Comparison of ENCODE assay signal across 11 cellular contexts in genomic region chr19:38837656-38838121, GRCh38. TPM values are rescaled to one million over a fixed set of nuclear protein-coding genes. Genes with fewer than 3 reads are reported as not detected.
DNase-seq lines count a peak whose midpoint lies in the region; ATAC-seq and TF ChIP-seq lines count a peak whose summit lies in the region.
"Had no signal": no experiment of that assay in that cellular context is flagged by ENCODE, and none has a peak within 500 bp of the region (broad histone marks: within the 10 kb centered on the region; RNA-seq: fewer than 3 reads in every experiment).

No MANE protein-coding gene starts in this region.

- H3K36me3 Mint-ChIP-seq in activated naive CD8-positive, alpha-beta T cell = peaks cover 12% of the 10 kb centered on the region
- H3K36me3 Mint-ChIP-seq in naive thymus-derived CD8-positive, alpha-beta T cell = peaks cover 5 to 73% (median 32%) of the 10 kb centered on the region in 3 donors

- peaks cover 55% of the 10 kb centered on the region for H3K4me1 Mint-ChIP-seq in activated naive CD8-positive, alpha-beta T cell (ENCODE audit: low read depth)
- peaks cover 17 to 45% (median 41%) of the 10 kb centered on the region in 4 donors for H3K4me1 Mint-ChIP-seq in naive thymus-derived CD8-positive, alpha-beta T cell

- H3K27me3 ChIP-seq in right cardiac atrium (ENCODE audit: control insufficient read depth, insufficient read depth) = no peaks in the 10 kb centered on the region
- no peaks in the 10 kb centered on the region for H3K27me3 ChIP-seq in left lung
- H3K27me3 ChIP-seq in vagina = no peaks in the 10 kb centered on the region
- H3K27me3 ChIP-seq: BLaER1 treated with 17β-estradiol and CSF1 and Interleukin-3, amounts not matched to agents 10 nM and 100 nM; colonic mucosa had no signal

- intact Hi-C loops in right cardiac atrium (cut with DNase I) (loop anchor here in 2 of 4 donors (10.0 kb wide), 1 partner anchor 193 kb away; the partner anchor contains the start of gene ACTN4 (in 2 of the 2)), cardiac septum (cut with DNase I) (loop anchor here (10.0 kb wide), 1 partner anchor 193 kb away; the partner anchor contains the start of gene ACTN4), left lung (cut with DNase I) (no loop called here), vagina (cut with DNase I) (no loop called here)

- WGBS in right cardiac atrium = 87% methylated on average over 7 of the region's 7 CpGs

- POLR2A ChIA-PET in naive thymus-derived CD8-positive, alpha-beta T cell (lab: Charles Lee) = interaction anchor here (0.6 to 4.0 kb wide), 4 partner anchors 11 to 32 kb away, joined by 3 to 26 read pairs (median 6); no protein-coding TSS in a partner anchor

- H3K4me3 ChIP-seq in right cardiac atrium (ENCODE audit: low read length) = no peak overlapping the region
- H3K4me3 ChIP-seq in left lung = no peak overlapping the region
- H3K4me3 ChIP-seq in vagina = no peak overlapping the region
- H3K4me3 ChIP-seq: BLaER1 treated with 17β-estradiol and CSF1 and Interleukin-3, amounts not matched to agents 10 nM and 100 nM; colonic mucosa had no signal

- H3K4me3 Mint-ChIP-seq in activated naive CD8-positive, alpha-beta T cell = no peak overlapping the region
- peak overlapping the region in 1 of 10 donors; percentile 12 for H3K4me3 Mint-ChIP-seq in naive thymus-derived CD8-positive, alpha-beta T cell

- TF ChIP-seq CTCF in left lung (IDR thresholded peaks at IDR 0.05) (no peak), vagina (IDR thresholded peaks at IDR 0.05) (no peak)

- TF ChIP-seq POLR2A in vagina (IDR thresholded peaks at IDR 0.05) = no peak

- DNase-seq in right cardiac atrium = peak in 1 of 3 donors; percentile 0
- no peak for DNase-seq in cardiac septum (ENCODE audit: low spot score)
- no peak for DNase-seq in left lung
- DNase-seq in vagina (ENCODE audit: extremely low spot score in 2 of 2) = no peak
- DNase-seq in naive thymus-derived CD8-positive, alpha-beta T cell = no peak
- DNase-seq: colonic mucosa; stimulated activated naive CD4-positive, alpha-beta T cell had no signal

- no peak for ATAC-seq in right cardiac atrium
- peak; percentile 36 for ATAC-seq in left lung
- ATAC-seq in HG03280 (IDR thresholded peaks at IDR 0.05; ENCODE audit: unreplicated experiment) = no peak
- no peak for ATAC-seq in naive thymus-derived CD8-positive, alpha-beta T cell
- ATAC-seq in GM21529 (IDR thresholded peaks at IDR 0.05; ENCODE audit: unreplicated experiment) = no peak

- H3K27me3 Mint-ChIP-seq in activated naive CD8-positive, alpha-beta T cell = no peaks in the 10 kb centered on the region
- H3K27me3 Mint-ChIP-seq in naive thymus-derived CD8-positive, alpha-beta T cell = peaks cover 0 to 5% (median 0%) of the 10 kb centered on the region in 5 donors

- no peaks in the 10 kb centered on the region for H3K9me3 Mint-ChIP-seq in activated naive CD8-positive, alpha-beta T cell (ENCODE audit: low read depth)
- H3K9me3 Mint-ChIP-seq in naive thymus-derived CD8-positive, alpha-beta T cell = peaks cover 0 to 4% (median 0%) of the 10 kb centered on the region in 9 donors

- H3K4me1 ChIP-seq in right cardiac atrium (ENCODE audit: control insufficient read depth, insufficient read depth, low read length) (no peaks in the 10 kb centered on the region), left lung (peaks cover 0 to 10% of the 10 kb centered on the region in 2 donors), vagina (peaks cover 62% of the 10 kb centered on the region)
- H3K4me1 ChIP-seq: colonic mucosa had no signal

- peaks cover 3 to 82% of the 10 kb centered on the region in 2 donors for H3K36me3 ChIP-seq in left lung
- H3K36me3 ChIP-seq in vagina = peaks cover 13 to 72% of the 10 kb centered on the region in 2 donors

- H3K27ac ChIP-seq in right cardiac atrium (ENCODE audit: low read length) = peak overlapping the region; percentile 15
- peak overlapping the region; percentile 33 to 42 for H3K27ac ChIP-seq in left lung
- peak overlapping the region; percentile 61 for H3K27ac ChIP-seq in vagina
- H3K27ac ChIP-seq: BLaER1 treated with 17β-estradiol and CSF1 and Interleukin-3, amounts not matched to agents 10 nM and 100 nM; colonic mucosa had no signal

- peak overlapping the region; percentile 68 for H3K27ac Mint-ChIP-seq in activated naive CD8-positive, alpha-beta T cell
- H3K27ac Mint-ChIP-seq in naive thymus-derived CD8-positive, alpha-beta T cell = peak overlapping the region in 2 of 10 donors; percentile 34 to 44

- no peaks in the 10 kb centered on the region for H3K9me3 ChIP-seq in right cardiac atrium (ENCODE audit: control insufficient read depth, low read length)
- H3K9me3 ChIP-seq in left lung = no peaks in the 10 kb centered on the region
- H3K9me3 ChIP-seq in vagina = no peaks in the 10 kb centered on the region
- H3K9me3 ChIP-seq: BLaER1 treated with 17β-estradiol and CSF1 and Interleukin-3, amounts not matched to agents 10 nM and 100 nM; colonic mucosa had no signal

RNA-seq across cellular contexts. Expression of gene ECH1, which starts 6.1 kb away (rescaled TPM):
- total RNA-seq in right cardiac atrium (100 to 1,000 TPM; 403 to 585 (median 523) TPM), cardiac septum (377 TPM), left lung (100 to 1,000 TPM; 154 to 185 TPM), vagina (158 TPM)
- 1,015 TPM for polyA plus RNA-seq in right cardiac atrium
- 100 to 1,000 TPM; 118 to 138 TPM for total RNA-seq in naive thymus-derived CD8-positive, alpha-beta T cell
- 100 to 1,000 TPM; 218 to 291 (median 238) TPM for polyA plus RNA-seq in naive thymus-derived CD8-positive, alpha-beta T cell

RNA-seq across cellular contexts. Expression of gene HNRNPL, which starts 12.1 kb away (rescaled TPM):
- total RNA-seq in right cardiac atrium = 100 to 1,000 TPM; 146 to 206 (median 178) TPM
- 131 TPM for polyA plus RNA-seq in right cardiac atrium
- 136 TPM for total RNA-seq in cardiac septum
- 100 to 1,000 TPM; 252 to 321 TPM for total RNA-seq in left lung
- total RNA-seq in vagina = 190 TPM
- 100 to 1,000 TPM; 390 to 406 TPM for total RNA-seq in naive thymus-derived CD8-positive, alpha-beta T cell
- polyA plus RNA-seq in naive thymus-derived CD8-positive, alpha-beta T cell = 10 to 100 TPM; 70.6 to 77.6 (median 71.4) TPM

RNA-seq across cellular contexts. Expression of gene LGALS4, which starts 24.9 kb away (rescaled TPM):
- total RNA-seq in right cardiac atrium (1 to 10 TPM in 2 of 4 donors, under 1 TPM in 2; 0.56 to 1.2 (median 0.85) TPM), cardiac septum (0.54 TPM), left lung (1 to 10 TPM in 1 of 2 donors, under 1 TPM in 1; 0.64 to 1.5 TPM), vagina (not detected)
- polyA plus RNA-seq in right cardiac atrium = 0.45 TPM
- total RNA-seq in naive thymus-derived CD8-positive, alpha-beta T cell = 10 to 100 TPM in 1 of 2 experiments, 1 to 10 TPM in 1; 9.6 to 10.7 TPM
- under 1 TPM in 1 of 3 donors, not detected in 2; 0.27 TPM for polyA plus RNA-seq in naive thymus-derived CD8-positive, alpha-beta T cell

RNA-seq across cellular contexts. Expression of gene RINL, which starts 40.4 kb away (rescaled TPM):
- total RNA-seq in right cardiac atrium (1 to 10 TPM; 3.1 to 4.6 (median 3.5) TPM), cardiac septum (2.0 TPM), left lung (10 to 100 TPM in 1 of 2 donors, 1 to 10 TPM in 1; 8.6 to 10.8 TPM), vagina (7.4 TPM)
- 7.2 TPM for polyA plus RNA-seq in right cardiac atrium
- 10 to 100 TPM; 52.9 to 55.0 TPM for total RNA-seq in naive thymus-derived CD8-positive, alpha-beta T cell
- polyA plus RNA-seq in naive thymus-derived CD8-positive, alpha-beta T cell = 10 to 100 TPM; 29.9 to 64.7 (median 40.5) TPM

RNA-seq across cellular contexts. Expression of gene LGALS7B, which starts 48.7 kb away (rescaled TPM):
- total RNA-seq in right cardiac atrium = not detected
- 0.70 TPM for polyA plus RNA-seq in right cardiac atrium
- not detected for total RNA-seq in cardiac septum
- total RNA-seq in left lung = not detected
- 760 TPM for total RNA-seq in vagina
- total RNA-seq in naive thymus-derived CD8-positive, alpha-beta T cell = not detected
- not detected for polyA plus RNA-seq in naive thymus-derived CD8-positive, alpha-beta T cell
- total RNA-seq: colonic mucosa had no signal
